In the genomic region with DNA sequence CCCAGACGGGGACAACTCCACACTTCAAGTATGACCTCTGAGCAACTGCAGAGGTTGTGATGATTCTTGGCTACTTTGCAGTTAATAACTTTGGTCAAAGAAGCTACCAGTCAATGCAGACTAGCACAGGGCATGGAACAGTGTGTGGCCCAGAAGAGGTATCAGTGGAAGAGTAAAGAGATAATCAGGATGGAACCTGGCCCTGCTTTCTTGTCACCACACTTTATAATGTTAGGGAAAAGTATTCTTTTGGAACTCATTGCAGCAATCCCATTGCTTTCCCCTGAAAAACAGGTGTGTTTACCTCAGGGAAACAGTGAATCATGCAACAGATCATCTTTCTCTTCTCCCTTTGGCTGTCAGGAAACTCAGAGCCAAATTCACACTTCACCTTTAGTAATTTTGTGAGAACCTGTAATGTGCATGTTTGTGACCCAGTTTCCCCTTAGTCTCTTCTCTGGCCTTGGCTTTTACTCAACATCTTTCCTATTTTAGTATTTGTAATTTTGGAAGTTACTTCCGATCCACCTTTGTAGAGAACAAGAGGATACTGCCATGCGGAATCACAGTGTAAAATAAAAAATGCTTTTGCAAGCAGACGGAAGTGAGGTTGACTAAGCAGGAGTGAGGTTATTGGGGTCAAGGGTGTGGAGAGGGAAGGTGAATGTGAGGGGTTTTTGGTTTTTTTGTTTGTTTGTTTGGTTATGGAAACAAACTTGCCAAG, we compare ENCODE assay signal across 1 cellular context.
A peak's percentile ranks its signal among the peaks of the same experiment; 100 is the strongest.
TF ChIP-seq lines count a peak whose summit lies in the region.

No MANE protein-coding gene starts in this region.

TF ChIP-seq in HepG2, 621 proteins besides CTCF, POLR2A, EP300 and RAD21 (continued from another document):
- TF ChIP-seq ETV5 (CRISPR knock-in tag; IDR thresholded peaks at IDR 0.05; ENCODE audit: borderline replicate concordance): peak; percentile 14; the same call in 1 of the 2 replicates
- TF ChIP-seq, protein P1, sequence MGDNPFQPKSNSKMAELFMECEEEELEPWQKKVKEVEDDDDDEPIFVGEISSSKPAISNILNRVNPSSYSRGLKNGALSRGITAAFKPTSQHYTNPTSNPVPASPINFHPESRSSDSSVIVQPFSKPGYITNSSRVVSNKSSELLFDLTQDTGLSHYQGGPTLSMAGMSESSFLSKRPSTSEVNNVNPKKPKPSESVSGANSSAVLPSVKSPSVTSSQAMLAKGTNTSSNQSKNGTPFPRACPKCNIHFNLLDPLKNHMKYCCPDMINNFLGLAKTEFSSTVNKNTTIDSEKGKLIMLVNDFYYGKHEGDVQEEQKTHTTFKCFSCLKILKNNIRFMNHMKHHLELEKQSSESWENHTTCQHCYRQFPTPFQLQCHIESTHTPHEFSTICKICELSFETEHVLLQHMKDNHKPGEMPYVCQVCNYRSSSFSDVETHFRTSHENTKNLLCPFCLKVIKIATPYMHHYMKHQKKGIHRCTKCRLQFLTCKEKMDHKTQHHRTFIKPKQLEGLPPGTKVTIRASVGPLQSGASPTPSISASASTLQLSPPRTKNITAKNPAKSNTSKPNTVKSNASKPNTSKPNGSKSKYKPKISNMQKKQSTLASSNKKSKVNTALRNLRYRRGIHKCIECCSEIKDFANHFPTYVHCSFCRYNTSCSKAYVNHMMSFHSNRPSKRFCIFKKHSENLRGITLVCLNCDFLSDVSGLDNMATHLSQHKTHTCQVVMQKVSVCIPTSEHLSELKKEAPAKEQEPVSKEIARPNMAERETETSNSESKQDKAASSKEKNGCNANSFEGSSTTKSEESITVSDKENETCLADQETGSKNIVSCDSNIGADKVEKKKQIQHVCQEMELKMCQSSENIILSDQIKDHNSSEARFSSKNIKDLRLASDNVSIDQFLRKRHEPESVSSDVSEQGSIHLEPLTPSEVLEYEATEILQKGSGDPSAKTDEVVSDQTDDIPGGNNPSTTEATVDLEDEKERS (CRISPR knock-in tag; IDR thresholded peaks at IDR 0.05): 0 out of 2 replicates have a peak, but pooled peaks have one; percentile 14
- no peak for TF ChIP-seq ZNF317 (CRISPR knock-in tag; IDR thresholded peaks at IDR 0.05)
- peak; percentile 67; the same call in 1 of the 2 replicates for TF ChIP-seq ZSCAN31 (CRISPR knock-in tag; IDR thresholded peaks at IDR 0.05; ENCODE audit: low read depth)
- TF ChIP-seq ZNF3 (CRISPR knock-in tag; IDR thresholded peaks at IDR 0.05): 0 out of 2 replicates have a peak, but pooled peaks have one; percentile 43
- TF ChIP-seq RBM39 (IDR thresholded peaks at IDR 0.05; ENCODE audit: low read depth, low read length, poor library complexity, severe bottlenecking): no peak
- TF ChIP-seq MIER2 (CRISPR knock-in tag; IDR thresholded peaks at IDR 0.05): no peak
- TF ChIP-seq, protein P2, sequence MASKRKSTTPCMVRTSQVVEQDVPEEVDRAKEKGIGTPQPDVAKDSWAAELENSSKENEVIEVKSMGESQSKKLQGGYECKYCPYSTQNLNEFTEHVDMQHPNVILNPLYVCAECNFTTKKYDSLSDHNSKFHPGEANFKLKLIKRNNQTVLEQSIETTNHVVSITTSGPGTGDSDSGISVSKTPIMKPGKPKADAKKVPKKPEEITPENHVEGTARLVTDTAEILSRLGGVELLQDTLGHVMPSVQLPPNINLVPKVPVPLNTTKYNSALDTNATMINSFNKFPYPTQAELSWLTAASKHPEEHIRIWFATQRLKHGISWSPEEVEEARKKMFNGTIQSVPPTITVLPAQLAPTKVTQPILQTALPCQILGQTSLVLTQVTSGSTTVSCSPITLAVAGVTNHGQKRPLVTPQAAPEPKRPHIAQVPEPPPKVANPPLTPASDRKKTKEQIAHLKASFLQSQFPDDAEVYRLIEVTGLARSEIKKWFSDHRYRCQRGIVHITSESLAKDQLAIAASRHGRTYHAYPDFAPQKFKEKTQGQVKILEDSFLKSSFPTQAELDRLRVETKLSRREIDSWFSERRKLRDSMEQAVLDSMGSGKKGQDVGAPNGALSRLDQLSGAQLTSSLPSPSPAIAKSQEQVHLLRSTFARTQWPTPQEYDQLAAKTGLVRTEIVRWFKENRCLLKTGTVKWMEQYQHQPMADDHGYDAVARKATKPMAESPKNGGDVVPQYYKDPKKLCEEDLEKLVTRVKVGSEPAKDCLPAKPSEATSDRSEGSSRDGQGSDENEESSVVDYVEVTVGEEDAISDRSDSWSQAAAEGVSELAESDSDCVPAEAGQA (IDR thresholded peaks at IDR 0.05; ENCODE audit: low read depth): no peak
- TF ChIP-seq, protein P2 (CRISPR knock-in tag; IDR thresholded peaks at IDR 0.05; ENCODE audit: borderline replicate concordance): no peak
- no peak for TF ChIP-seq ZNF558 (CRISPR knock-in tag; IDR thresholded peaks at IDR 0.05; ENCODE audit: borderline replicate concordance)
- TF ChIP-seq KDM1A (CRISPR knock-in tag; IDR thresholded peaks at IDR 0.05): peak; percentile 87
- TF ChIP-seq ADNP (CRISPR knock-in tag; IDR thresholded peaks at IDR 0.05): 0 out of 2 replicates have a peak, but pooled peaks have one; percentile 13
- TF ChIP-seq ATF1 (CRISPR knock-in tag; IDR thresholded peaks at IDR 0.05): 0 out of 2 replicates have a peak, but pooled peaks have one; percentile 33
- peak; percentile 37; the same call in 1 of the 2 replicates for TF ChIP-seq NFKBIZ (CRISPR knock-in tag; IDR thresholded peaks at IDR 0.05)
- TF ChIP-seq, protein P3, sequence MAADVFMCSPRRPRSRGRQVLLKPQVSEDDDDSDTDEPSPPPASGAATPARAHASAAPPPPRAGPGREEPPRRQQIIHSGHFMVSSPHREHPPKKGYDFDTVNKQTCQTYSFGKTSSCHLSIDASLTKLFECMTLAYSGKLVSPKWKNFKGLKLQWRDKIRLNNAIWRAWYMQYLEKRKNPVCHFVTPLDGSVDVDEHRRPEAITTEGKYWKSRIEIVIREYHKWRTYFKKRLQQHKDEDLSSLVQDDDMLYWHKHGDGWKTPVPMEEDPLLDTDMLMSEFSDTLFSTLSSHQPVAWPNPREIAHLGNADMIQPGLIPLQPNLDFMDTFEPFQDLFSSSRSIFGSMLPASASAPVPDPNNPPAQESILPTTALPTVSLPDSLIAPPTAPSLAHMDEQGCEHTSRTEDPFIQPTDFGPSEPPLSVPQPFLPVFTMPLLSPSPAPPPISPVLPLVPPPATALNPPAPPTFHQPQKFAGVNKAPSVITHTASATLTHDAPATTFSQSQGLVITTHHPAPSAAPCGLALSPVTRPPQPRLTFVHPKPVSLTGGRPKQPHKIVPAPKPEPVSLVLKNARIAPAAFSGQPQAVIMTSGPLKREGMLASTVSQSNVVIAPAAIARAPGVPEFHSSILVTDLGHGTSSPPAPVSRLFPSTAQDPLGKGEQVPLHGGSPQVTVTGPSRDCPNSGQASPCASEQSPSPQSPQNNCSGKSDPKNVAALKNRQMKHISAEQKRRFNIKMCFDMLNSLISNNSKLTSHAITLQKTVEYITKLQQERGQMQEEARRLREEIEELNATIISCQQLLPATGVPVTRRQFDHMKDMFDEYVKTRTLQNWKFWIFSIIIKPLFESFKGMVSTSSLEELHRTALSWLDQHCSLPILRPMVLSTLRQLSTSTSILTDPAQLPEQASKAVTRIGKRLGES (CRISPR knock-in tag; IDR thresholded peaks at IDR 0.05; ENCODE audit: borderline replicate concordance): no peak
- TF ChIP-seq NR2F1 (CRISPR knock-in tag; IDR thresholded peaks at IDR 0.05): peak in 1 of 2 experiments; percentile 48; a peak in 1 of 4 replicates
- TF ChIP-seq, protein P4, sequence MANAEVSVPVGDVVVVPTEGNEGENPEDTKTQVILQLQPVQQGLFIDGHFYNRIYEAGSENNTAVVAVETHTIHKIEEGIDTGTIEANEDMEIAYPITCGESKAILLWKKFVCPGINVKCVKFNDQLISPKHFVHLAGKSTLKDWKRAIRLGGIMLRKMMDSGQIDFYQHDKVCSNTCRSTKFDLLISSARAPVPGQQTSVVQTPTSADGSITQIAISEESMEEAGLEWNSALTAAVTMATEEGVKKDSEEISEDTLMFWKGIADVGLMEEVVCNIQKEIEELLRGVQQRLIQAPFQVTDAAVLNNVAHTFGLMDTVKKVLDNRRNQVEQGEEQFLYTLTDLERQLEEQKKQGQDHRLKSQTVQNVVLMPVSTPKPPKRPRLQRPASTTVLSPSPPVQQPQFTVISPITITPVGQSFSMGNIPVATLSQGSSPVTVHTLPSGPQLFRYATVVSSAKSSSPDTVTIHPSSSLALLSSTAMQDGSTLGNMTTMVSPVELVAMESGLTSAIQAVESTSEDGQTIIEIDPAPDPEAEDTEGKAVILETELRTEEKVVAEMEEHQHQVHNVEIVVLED (CRISPR knock-in tag; IDR thresholded peaks at IDR 0.05; ENCODE audit: borderline replicate concordance): peak; percentile 21; the same call in 1 of the 2 replicates
- TF ChIP-seq, protein P5, sequence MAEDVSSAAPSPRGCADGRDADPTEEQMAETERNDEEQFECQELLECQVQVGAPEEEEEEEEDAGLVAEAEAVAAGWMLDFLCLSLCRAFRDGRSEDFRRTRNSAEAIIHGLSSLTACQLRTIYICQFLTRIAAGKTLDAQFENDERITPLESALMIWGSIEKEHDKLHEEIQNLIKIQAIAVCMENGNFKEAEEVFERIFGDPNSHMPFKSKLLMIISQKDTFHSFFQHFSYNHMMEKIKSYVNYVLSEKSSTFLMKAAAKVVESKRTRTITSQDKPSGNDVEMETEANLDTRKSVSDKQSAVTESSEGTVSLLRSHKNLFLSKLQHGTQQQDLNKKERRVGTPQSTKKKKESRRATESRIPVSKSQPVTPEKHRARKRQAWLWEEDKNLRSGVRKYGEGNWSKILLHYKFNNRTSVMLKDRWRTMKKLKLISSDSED (CRISPR knock-in tag; IDR thresholded peaks at IDR 0.05): no peak
- TF ChIP-seq ATF7-NPFF (CRISPR knock-in tag; IDR thresholded peaks at IDR 0.05; ENCODE audit: low read depth): no peak
- TF ChIP-seq POLR2G (IDR thresholded peaks at IDR 0.05; ENCODE audit: low read depth, low read length): 0 out of 2 replicates have a peak, but pooled peaks have one; percentile 34
- TF ChIP-seq DNMT3B (CRISPR knock-in tag; conservative IDR thresholded peaks at IDR 0.05): 0 out of 2 replicates have a peak, but pooled peaks have one; percentile 46
- peak; percentile 54 for TF ChIP-seq RBFOX2 (IDR thresholded peaks at IDR 0.05; ENCODE audit: low read depth, low read length)
